29 cellular contexts compared by ENCODE assay signal in genomic region chr16:86710602-86710950, GRCh38.
"Had no signal": no experiment of that assay in that cellular context is flagged by ENCODE, and none has a peak within 500 bp of the region (broad histone marks: within the 10 kb centered on the region; RNA-seq: fewer than 3 reads in every experiment).

No MANE protein-coding gene starts in this region.

- H3K4me1 ChIP-seq: colonic mucosa, esophagus muscularis mucosa, heart right ventricle, left ventricle myocardium inferior, lower lobe of right lung, psoas muscle, suprapubic skin, transverse colon, upper lobe of right lung, uterus had no signal

- ATAC-seq: heart right ventricle; left colon; lower lobe of right lung; natural killer cell; psoas muscle; right cardiac atrium; stimulated activated naive CD8-positive, alpha-beta T cell treated with anti-CD3 and anti-CD28 coated beads, Interleukin-15, amount 100 ng/mL, for 72 hours; upper lobe of right lung had no signal

- H3K4me3 ChIP-seq: colonic mucosa, esophagus muscularis mucosa, heart right ventricle, left ventricle myocardium inferior, lower lobe of right lung, psoas muscle, smooth muscle cell, suprapubic skin, transverse colon, upper lobe of right lung, uterus had no signal

- FAIRE-seq: endothelial cell of umbilical vein had no signal

- H3K27me3 ChIP-seq: colonic mucosa, transverse colon had no signal

- DNase-seq: colonic mucosa; effector CD8-positive, alpha-beta T cell; foreskin melanocyte; glutamatergic neuron; heart right ventricle; hippocampal formation; immature natural killer cell; islet precursor cell; kidney glomerular epithelial cell; left colon; left ventricle myocardium inferior; lower lobe of right lung; natural killer cell; nucleus accumbens; right cardiac atrium; stimulated activated CD4-positive, alpha-beta T cell treated with anti-CD3 and anti-CD28 coated beads, Interleukin-12 subunit alpha, Interleukin-12 subunit beta, amount 100 ng/mL, for 4 hours; stimulated activated CD4-positive, alpha-beta T cell treated with anti-CD3 and anti-CD28 coated beads, Interleukin-1b, Interleukin-23, amount 100 ng/mL, for 48 hours; stimulated activated CD4-positive, alpha-beta T cell treated with anti-CD3 and anti-CD28 coated beads, Interleukin-4, amount 100 ng/mL, for 1 hour; stimulated activated CD8-positive, alpha-beta memory T cell treated with anti-CD3 and anti-CD28 coated beads, Interleukin-4, amount 100 ng/mL, for 48 hours; stimulated activated naive CD4-positive, alpha-beta T cell; stimulated activated naive CD8-positive, alpha-beta T cell treated with anti-CD3 and anti-CD28 coated beads, Interleukin-15, amount 100 ng/mL, for 72 hours; transverse colon; upper lobe of right lung; uterus had no signal

- H3K9me3 ChIP-seq: colonic mucosa, lower lobe of right lung, psoas muscle, suprapubic skin, transverse colon, upper lobe of right lung, uterus had no signal

- H3K4me2 ChIP-seq: smooth muscle cell had no signal

- H3K36me3 ChIP-seq: colonic mucosa, esophagus muscularis mucosa, heart right ventricle, left ventricle myocardium inferior, lower lobe of right lung, suprapubic skin, transverse colon, upper lobe of right lung, uterus had no signal

- H3K27ac ChIP-seq: colonic mucosa, esophagus muscularis mucosa, heart right ventricle, left ventricle myocardium inferior, lower lobe of right lung, psoas muscle, suprapubic skin, transverse colon, upper lobe of right lung, uterus had no signal
